ENCODE assay signal across 10 cellular contexts in the genomic region with DNA sequence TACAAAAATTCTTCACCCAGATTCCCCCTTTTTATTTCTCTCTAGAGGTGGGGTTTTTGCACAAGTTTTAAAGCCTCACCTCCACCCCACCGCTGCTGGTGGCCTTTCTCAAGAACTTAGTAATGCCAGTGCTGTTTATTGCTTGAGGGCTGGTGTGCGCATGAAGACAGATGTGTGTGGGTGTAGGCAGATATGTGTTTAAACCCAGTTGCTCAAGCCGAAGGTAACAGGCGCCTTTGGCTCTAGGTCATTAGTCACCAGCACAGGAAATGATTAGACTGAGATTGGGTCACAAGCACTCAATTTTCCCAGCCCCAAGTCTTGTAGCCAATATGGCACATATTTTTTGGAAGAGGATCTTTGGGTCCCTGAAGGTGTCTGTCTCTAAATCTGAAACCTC. TPM values are rescaled to one million over a fixed set of nuclear protein-coding genes. Genes with fewer than 3 reads are reported as not detected.
DNase-seq lines count a peak whose midpoint lies in the region; ATAC-seq and TF ChIP-seq lines count a peak whose summit lies in the region.
"Had no signal": no experiment of that assay in that cellular context is flagged by ENCODE, and none has a peak within 500 bp of the region (broad histone marks: within the 10 kb centered on the region; RNA-seq: fewer than 3 reads in every experiment).

No MANE protein-coding gene starts in this region.

- no peak for TF ChIP-seq CTCF in transverse colon (IDR thresholded peaks at IDR 0.05)

- H3K4me3 ChIP-seq in GM23248: no peak overlapping the region
- 0 out of 2 replicates have a peak overlapping the region, but pooled peaks have one; percentile 2 for H3K4me3 ChIP-seq in SK-N-MC
- H3K4me3 ChIP-seq in transverse colon: no peak overlapping the region
- H3K4me3 ChIP-seq: neural progenitor cell had no signal

- no peak for TF ChIP-seq POLR2A in transverse colon (IDR thresholded peaks at IDR 0.05)

- H4K20me1 ChIP-seq in GM23248 (ENCODE audit: insufficient read depth): no peaks in the 10 kb centered on the region

- ATAC-seq in HG03354 (IDR thresholded peaks at IDR 0.05; ENCODE audit: poor library complexity, severe bottlenecking, unreplicated experiment) (no peak), HG03432 (IDR thresholded peaks at IDR 0.05; ENCODE audit: unreplicated experiment) (no peak), HG02571 (IDR thresholded peaks at IDR 0.05; ENCODE audit: unreplicated experiment) (no peak)

- no peaks in the 10 kb centered on the region for H3K9me3 ChIP-seq in GM23248 (ENCODE audit: low read depth)
- no peaks in the 10 kb centered on the region for H3K9me3 ChIP-seq in SK-N-MC (ENCODE audit: low read depth, low read length)
- no peaks in the 10 kb centered on the region for H3K9me3 ChIP-seq in transverse colon

- peak overlapping the region; percentile 19 for H3K4me2 ChIP-seq in GM23248 (ENCODE audit: unreplicated experiment)
- H3K4me2 ChIP-seq: neural progenitor cell had no signal

- H3K27ac ChIP-seq in GM23248: peak overlapping the region; percentile 93
- no peak overlapping the region for H3K27ac ChIP-seq in SK-N-MC
- H3K27ac ChIP-seq in transverse colon: no peak overlapping the region
- H3K27ac ChIP-seq: neural progenitor cell had no signal

- no peaks in the 10 kb centered on the region for H3K27me3 ChIP-seq in GM23248 (replicated peaks; ENCODE audit: insufficient read depth)
- H3K27me3 ChIP-seq in transverse colon: peaks cover 52% of the 10 kb centered on the region

- DNase-seq in AG08396 (ENCODE audit: low spot score) (peak; percentile 65), GM23248 (peak; percentile 97), SK-N-MC (ENCODE audit: low read depth, low spot score) (no peak), islet precursor cell (peak; percentile 77), transverse colon (no peak)
- DNase-seq: amygdala had no signal

- H3K9me2 ChIP-seq in GM23248 (ENCODE audit: insufficient read depth): no peaks in the 10 kb centered on the region

- 0 to 1% methylated on average over 4 of the region's 4 CpGs for WGBS in GM23248 (ENCODE audit: low coverage in 1 of 2, low lambda C conversion rate in 2 of 2, missing lambda C conversion rate in 2 of 2), 2 experiments
- 81 to 86% methylated on average over 1 to 4 of the region's 4 CpGs for WGBS in transverse colon (ENCODE audit: low coverage in 1 of 2), 2 donors

- H3K36me3 ChIP-seq in GM23248 (ENCODE audit: low read depth) (peaks cover 6% of the 10 kb centered on the region; the same call in 1 of the 2 replicates), SK-N-MC (ENCODE audit: insufficient read depth, low read length) (peaks cover 6% of the 10 kb centered on the region), transverse colon (no peaks in the 10 kb centered on the region)
- H3K36me3 ChIP-seq: neural progenitor cell had no signal

- H3K9ac ChIP-seq in GM23248 (peak overlapping the region; percentile 63), SK-N-MC (ENCODE audit: insufficient read length) (no peak overlapping the region)
- H3K9ac ChIP-seq: neural progenitor cell had no signal

- peaks cover 41% of the 10 kb centered on the region for H3K79me2 ChIP-seq in GM23248 (ENCODE audit: insufficient read depth)

- H3K4me1 ChIP-seq in GM23248 (ENCODE audit: insufficient read depth): peaks cover 47% of the 10 kb centered on the region
- peaks cover 0 to 19% (median 12%) of the 10 kb centered on the region in 4 donors for H3K4me1 ChIP-seq in transverse colon

- TF ChIP-seq EP300 in transverse colon (IDR thresholded peaks at IDR 0.05; ENCODE audit: low read depth): no peak

- in situ Hi-C loops in GM23248 (cut with MboI): no loop called here
- in situ Hi-C loops in transverse colon (cut with MboI; ENCODE audit: low pct_ligation_motif_present in 1 of 4, low pct_unique_long_range_greater_than_20kb in 1 of 4, low sequenced_read_pairs in 3 of 4): no loop called here

- H3F3A ChIP-seq in GM23248 (ENCODE audit: insufficient read depth): peaks cover 43% of the 10 kb centered on the region

- no peak overlapping the region for H2AFZ ChIP-seq in GM23248
- H2AFZ ChIP-seq: neural progenitor cell had no signal

- intact Hi-C loops in transverse colon (cut with DNase I; ENCODE audit: low total_unique reads): no loop called here

RNA-seq across cellular contexts. Expression of a gene that starts 2.7 kb away (rescaled TPM):
- 195 and 215 TPM in 2 replicates for total RNA-seq in GM23248 (2014; rRNA removed; shearing (Covaris generic))
- 159 and 166 TPM in 2 replicates for polyA plus RNA-seq in GM23248 (2016; fragmentation: Nextera tagmentation; extraction: Ambion mirVana)
- total RNA-seq in transverse colon: 10 to 100 TPM; 23.6 to 49.4 (median 38.0) TPM

Comparison
In these comparisons a context has a peak if more than half of its experiments do, and no peak if none do; other contexts are left out.
1. DNase-seq: peak in AG08396 (single experiment), GM23248 (single experiment) and islet precursor cell (single experiment); none in SK-N-MC (single experiment) and transverse colon (single experiment).